In genomic region chr11:12158926-12159325, GRCh38 we compare ENCODE assay signal across 9 cellular contexts. TPM values are rescaled to one million over a fixed set of nuclear protein-coding genes. Genes with fewer than 3 reads are reported as not detected.
DNase-seq lines count a peak whose midpoint lies in the region; ATAC-seq and TF ChIP-seq lines count a peak whose summit lies in the region.
"Had no signal": no experiment of that assay in that cellular context is flagged by ENCODE, and none has a peak within 500 bp of the region (broad histone marks: within the 10 kb centered on the region; RNA-seq: fewer than 3 reads in every experiment).

No MANE protein-coding gene starts in this region.

- H3K36me3 Mint-ChIP-seq in activated CD4-positive, alpha-beta T cell treated with anti-CD3 and anti-CD28 coated beads for 36 hours (ENCODE audit: low read depth): peaks cover 17% of the 10 kb centered on the region
- no peaks in the 10 kb centered on the region for H3K36me3 Mint-ChIP-seq in endodermal cell (ENCODE audit: low read depth)
- no peaks in the 10 kb centered on the region for H3K36me3 Mint-ChIP-seq in mesothelial cell of epicardium

- no peak overlapping the region for H3K4me3 Mint-ChIP-seq in activated CD4-positive, alpha-beta T cell treated with anti-CD3 and anti-CD28 coated beads for 36 hours
- H3K4me3 Mint-ChIP-seq in endodermal cell (no peak overlapping the region), mesothelial cell of epicardium (no peak overlapping the region)

- no peak for TF ChIP-seq EP300 in tibial nerve (IDR thresholded peaks at IDR 0.05)

- peak overlapping the region; percentile 89 for H3K27ac Mint-ChIP-seq in activated CD4-positive, alpha-beta T cell treated with anti-CD3 and anti-CD28 coated beads for 36 hours
- H3K27ac Mint-ChIP-seq in endodermal cell (no peak overlapping the region), mesothelial cell of epicardium (peak overlapping the region; percentile 10)

- no peaks in the 10 kb centered on the region for H3K9me3 Mint-ChIP-seq in activated CD4-positive, alpha-beta T cell treated with anti-CD3 and anti-CD28 coated beads for 36 hours (ENCODE audit: low read depth)
- H3K9me3 Mint-ChIP-seq in endodermal cell (no peaks in the 10 kb centered on the region), mesothelial cell of epicardium (no peaks in the 10 kb centered on the region)

- TF ChIP-seq CTCF in endodermal cell (conservative IDR thresholded peaks at IDR 0.05): no peak
- TF ChIP-seq CTCF in mesothelial cell of epicardium (IDR thresholded peaks at IDR 0.05; ENCODE audit: unreplicated experiment): no peak
- TF ChIP-seq CTCF in tibial nerve (IDR thresholded peaks at IDR 0.05): no peak
- TF ChIP-seq CTCF in A673 (conservative IDR thresholded peaks at IDR 0.05; ENCODE audit: low read depth, low read length): no peak

- H3K36me3 ChIP-seq in endodermal cell (ENCODE audit: control insufficient read depth, insufficient read depth, low read length): no peaks in the 10 kb centered on the region
- H3K36me3 ChIP-seq in tibial nerve: peaks cover 0 to 3% (median 0%) of the 10 kb centered on the region in 3 donors
- no peaks in the 10 kb centered on the region for H3K36me3 ChIP-seq in A673 (ENCODE audit: insufficient read depth, low read length, poor library complexity, severe bottlenecking)

- no peak for DNase-seq in activated CD4-positive, alpha-beta T cell treated with anti-CD3 and anti-CD28 coated beads for 36 hours
- no peak for DNase-seq in activated CD4-positive, alpha-beta T cell treated with anti-CD3 and anti-CD28 coated beads, Interleukin-2, amount 50 U/mL, for 48 hours
- DNase-seq in endodermal cell: peak; percentile 48
- no peak for DNase-seq in mesothelial cell of epicardium (ENCODE audit: low spot score in 2 of 2, unreplicated experiment in 2 of 2)
- no peak for DNase-seq in tibial nerve (ENCODE audit: low spot score in 2 of 2)
- DNase-seq in A673 (ENCODE audit: low spot score): no peak
- no peak for DNase-seq in NCI-H2107 treated with DMSO at 0.1 percent for 48 hours (lab: John Stamatoyannopoulos, UW; ENCODE audit: unreplicated experiment)
- DNase-seq: NCI-H1048 had no signal

- no peak overlapping the region for H3K9ac ChIP-seq in endodermal cell (ENCODE audit: extremely low read depth, low read length, poor library complexity, severe bottlenecking)

- H3K4me3 ChIP-seq in endodermal cell (ENCODE audit: low read length): no peak overlapping the region
- H3K4me3 ChIP-seq in tibial nerve: no peak overlapping the region
- H3K4me3 ChIP-seq in A673 (ENCODE audit: low read depth, low read length, poor library complexity, severe bottlenecking): no peak overlapping the region

- no peak for ATAC-seq in activated CD4-positive, alpha-beta T cell treated with anti-CD3 and anti-CD28 coated beads for 36 hours
- ATAC-seq in GM19463 (IDR thresholded peaks at IDR 0.05; ENCODE audit: unreplicated experiment): no peak

- no TSS peak for BruUV-seq in A673 (replicated peaks; lab: Mats Ljungman, UMichigan)

- POLR2A ChIA-PET in activated CD4-positive, alpha-beta T cell treated with anti-CD3 and anti-CD28 coated beads for 36 hours (lab: Charles Lee): no interaction called here
- POLR2A ChIA-PET in A673 (lab: Charles Lee; ENCODE audit: low non-redundant PET): no interaction called here

- H3K4me1 Mint-ChIP-seq in activated CD4-positive, alpha-beta T cell treated with anti-CD3 and anti-CD28 coated beads for 36 hours: peaks cover 66% of the 10 kb centered on the region
- H3K4me1 Mint-ChIP-seq in endodermal cell (peaks cover 19% of the 10 kb centered on the region), mesothelial cell of epicardium (peaks cover 36% of the 10 kb centered on the region)

- H3K27ac ChIP-seq in endodermal cell (ENCODE audit: low read depth, low read length) (no peak overlapping the region), tibial nerve (peak overlapping the region; percentile 12 to 92 (median 64)), A673 (ENCODE audit: low read depth, low read length, poor library complexity, severe bottlenecking) (no peak overlapping the region)

- intact Hi-C loops in activated CD4-positive, alpha-beta T cell treated with anti-CD3 and anti-CD28 coated beads for 36 hours (cut with DNase I, micrococcal nuclease): loop anchor here in 1 of 2 experiments (5.0 kb wide), 1 partner anchor 78 kb away; no protein-coding TSS in a partner anchor
- intact Hi-C loops in A673 (cut with micrococcal nuclease; ENCODE audit: unreplicated experiment): no loop called here

- WGBS in endodermal cell (ENCODE audit: insufficient coverage in 1 of 2, insufficient read length in 1 of 2), 2 experiments: 80% methylated on average over 6 of the region's 6 CpGs; no CpG with 5 or more reads in 1 of the 2 experiments
- WGBS in tibial nerve, 2 donors: 71 to 82% methylated on average over 6 of the region's 6 CpGs

- H3K4me1 ChIP-seq in endodermal cell (ENCODE audit: control insufficient read depth, insufficient read depth, low read length): peaks cover 14% of the 10 kb centered on the region
- peaks cover 0 to 75% (median 38%) of the 10 kb centered on the region in 4 donors for H3K4me1 ChIP-seq in tibial nerve
- H3K4me1 ChIP-seq in A673 (ENCODE audit: insufficient read depth, low read length, poor library complexity, severe bottlenecking): no peaks in the 10 kb centered on the region

- no peaks in the 10 kb centered on the region for H3K27me3 Mint-ChIP-seq in activated CD4-positive, alpha-beta T cell treated with anti-CD3 and anti-CD28 coated beads for 36 hours
- H3K27me3 Mint-ChIP-seq in endodermal cell (ENCODE audit: insufficient read depth): peaks cover 28% of the 10 kb centered on the region
- no peaks in the 10 kb centered on the region for H3K27me3 Mint-ChIP-seq in mesothelial cell of epicardium (ENCODE audit: low read depth)

- no peaks in the 10 kb centered on the region for H3K9me3 ChIP-seq in endodermal cell (ENCODE audit: control insufficient read depth, low read length)
- H3K9me3 ChIP-seq in tibial nerve: no peaks in the 10 kb centered on the region
- no peaks in the 10 kb centered on the region for H3K9me3 ChIP-seq in A673 (ENCODE audit: low read depth, low read length, poor library complexity, severe bottlenecking)

- CTCF ChIA-PET in activated CD4-positive, alpha-beta T cell treated with anti-CD3 and anti-CD28 coated beads for 36 hours (lab: Charles Lee): interaction anchor here (0.6 to 1.6 kb wide), 7 partner anchors 8 to 316 kb away, joined by 3 to 6 read pairs (median 3); no protein-coding TSS in a partner anchor
- CTCF ChIA-PET in A673 (lab: Charles Lee): no interaction called here

- TF ChIP-seq POLR2A in tibial nerve (IDR thresholded peaks at IDR 0.05): no peak

- H3K27me3 ChIP-seq in endodermal cell (ENCODE audit: control insufficient read depth, insufficient read depth, low read length, poor library complexity, severe bottlenecking) (peaks cover 18% of the 10 kb centered on the region), tibial nerve (no peaks in the 10 kb centered on the region), A673 (replicated peaks; ENCODE audit: insufficient read depth, low read depth, low read length, poor library complexity) (no peaks in the 10 kb centered on the region)

RNA-seq across cellular contexts. Expression of gene MICAL2, which starts 48.5 kb away (rescaled TPM):
- total RNA-seq in activated CD4-positive, alpha-beta T cell treated with anti-CD3 and anti-CD28 coated beads for 36 hours: 100 to 1,000 TPM; 186 to 207 TPM
- total RNA-seq in endodermal cell: 1 to 10 TPM; 1.5 to 1.9 TPM
- 2.2 TPM for polyA plus RNA-seq in endodermal cell (2013, experiment 1 of 2)
- polyA plus RNA-seq in endodermal cell (2013, experiment 2 of 2): 3.8 TPM
- total RNA-seq in mesothelial cell of epicardium: 8.9 to 15.4 TPM (median 15.0 TPM) in 3 replicates
- 100 to 1,000 TPM in 2 of 4 donors, 10 to 100 TPM in 2; 87.0 to 136 (median 101) TPM for total RNA-seq in tibial nerve
- 0.44 and 1.1 TPM in 2 replicates for total RNA-seq in A673 (2021)

Comparison
In these comparisons a context has a peak if more than half of its experiments do, and no peak if none do; other contexts are left out.
1. H3K27ac ChIP-seq: peak in tibial nerve (4 of 4); none in endodermal cell (single experiment) and A673 (single experiment).